In genomic region chr11:18384157-18384641, GRCh38 we compare ENCODE assay signal across 8 cellular contexts. TPM values are rescaled to one million over a fixed set of nuclear protein-coding genes. Genes with fewer than 3 reads are reported as not detected.
DNase-seq lines count a peak whose midpoint lies in the region; ATAC-seq and TF ChIP-seq lines count a peak whose summit lies in the region.

No MANE protein-coding gene starts in this region.

- H3K4me3 ChIP-seq in BE2C (ENCODE audit: low read depth, low read length) (no peak overlapping the region), upper lobe of right lung (no peak overlapping the region)

- ATAC-seq in HG03103 (IDR thresholded peaks at IDR 0.05; ENCODE audit: low read depth, unreplicated experiment) (peak; percentile 49), upper lobe of right lung (peak; percentile 88)

- POLR2A ChIA-PET in RWPE1 (lab: Yijun Ruan, JAX; ENCODE audit: low non-redundant PET), result interaction anchor here (2.2 kb wide), 1 partner anchor 11 kb away, joined by 38 read pairs; the partner anchor contains the start of gene LDHA

- intact Hi-C loops in upper lobe of right lung (cut with DNase I), result no loop called here

- TF ChIP-seq POLR2A in GM18951 (IDR thresholded peaks at IDR 0.05; ENCODE audit: extremely low read depth, insufficient read depth, insufficient read length), result peak; percentile 43

- TF ChIP-seq CTCF in BE2C (IDR thresholded peaks at IDR 0.05; ENCODE audit: low read depth, low read length), result no peak
- TF ChIP-seq CTCF in RWPE1 (conservative IDR thresholded peaks at IDR 0.05; ENCODE audit: low read depth), result no peak
- TF ChIP-seq CTCF in upper lobe of right lung (IDR thresholded peaks at IDR 0.05), result no peak

- CTCF ChIA-PET in RWPE1 (lab: Yijun Ruan, JAX), result interaction anchor here (0.5 to 1.4 kb wide), 2 partner anchors 8 to 11 kb away, joined by 3 to 5 read pairs; partner anchors contain the start of gene LDHA

- peaks cover 17% of the 10 kb centered on the region for H3K4me1 ChIP-seq in BE2C
- H3K4me1 ChIP-seq in upper lobe of right lung, result peaks cover 18% of the 10 kb centered on the region

- H3K36me3 ChIP-seq in BE2C (no peaks in the 10 kb centered on the region), upper lobe of right lung (no peaks in the 10 kb centered on the region)

- in situ Hi-C loops in GM18951 (cut with MboI; ENCODE audit: low sequenced_read_pairs, unreplicated experiment), result no loop called here

- H3K27me3 ChIP-seq in BE2C (no peaks in the 10 kb centered on the region), upper lobe of right lung (no peaks in the 10 kb centered on the region)

- DNase-seq in BE2C, result peak; percentile 58
- peak; percentile 69 for DNase-seq in RWPE1 (ENCODE audit: low spot score)
- DNase-seq in dedifferentiated amniotic fluid mesenchymal stem cell (ENCODE audit: extremely low spot score), result peak; percentile 65
- DNase-seq in medulla oblongata (ENCODE audit: extremely low spot score), result peak; percentile 27
- peak; percentile 68 for DNase-seq in upper lobe of right lung
- DNase-seq in NCI-H526 (lab: John Stamatoyannopoulos, UW), result no peak

- no peaks in the 10 kb centered on the region for H3K9me3 ChIP-seq in BE2C
- no peaks in the 10 kb centered on the region for H3K9me3 ChIP-seq in upper lobe of right lung

- H3K27ac ChIP-seq in RWPE1 (peak overlapping the region; percentile 100), upper lobe of right lung (peak overlapping the region; percentile 97)

RNA-seq across cellular contexts. Expression of gene LDHA, which starts 10.2 kb away (rescaled TPM):
- 7.8 TPM for polyA plus RNA-seq in BE2C (2012; ENCODE audit: insufficient read depth, insufficient read length, low read depth)
- 231 TPM for total RNA-seq in upper lobe of right lung

RNA-seq across cellular contexts. Expression of gene LDHC, which starts 27.9 kb away (rescaled TPM):
- not detected for polyA plus RNA-seq in BE2C (2012; ENCODE audit: insufficient read depth, insufficient read length, low read depth)
- total RNA-seq in upper lobe of right lung, result not detected

Comparison
In these comparisons a context has a peak if more than half of its experiments do, and no peak if none do; other contexts are left out.
1. DNase-seq: peak in BE2C (single experiment), RWPE1 (single experiment), dedifferentiated amniotic fluid mesenchymal stem cell (single experiment), medulla oblongata (single experiment) and upper lobe of right lung (single experiment); none in NCI-H526 (0 of 2).